In the genomic region with DNA sequence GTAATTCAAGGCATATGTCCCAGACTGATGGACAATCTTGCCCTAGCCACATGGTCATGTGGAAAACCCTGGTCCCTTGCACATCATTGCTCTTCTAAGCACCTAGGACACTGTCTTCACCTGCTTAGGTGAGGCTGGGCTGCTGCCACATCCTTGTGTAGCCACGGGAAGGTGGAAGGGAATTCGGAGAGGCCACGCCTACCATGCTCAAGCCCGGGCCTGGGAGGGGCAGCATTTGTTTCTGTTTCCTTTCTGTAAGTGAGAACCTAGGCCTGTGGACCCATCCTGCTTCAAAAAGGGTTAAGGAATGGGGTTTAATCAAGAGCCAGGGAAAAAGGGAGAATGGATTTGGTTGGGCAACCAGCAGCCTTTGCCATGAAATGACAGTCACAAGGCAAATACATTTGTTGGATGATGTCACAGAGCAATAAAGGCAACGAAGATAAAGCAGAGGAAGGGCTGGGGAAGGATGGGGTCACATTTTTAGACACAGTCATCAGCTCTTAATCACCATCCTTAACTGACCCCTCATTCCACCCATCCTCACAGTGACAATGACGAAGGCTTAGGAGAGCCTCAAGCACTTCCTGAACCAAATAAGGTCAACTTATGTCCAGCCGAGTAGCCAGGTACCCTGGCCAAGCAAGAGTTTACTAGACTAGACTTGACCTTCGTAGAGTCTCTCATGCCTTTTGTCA, we compare ENCODE assay signal across 28 cellular contexts. TPM values are rescaled to one million over a fixed set of nuclear protein-coding genes. Genes with fewer than 3 reads are reported as not detected.
DNase-seq lines count a peak whose midpoint lies in the region; ATAC-seq, FAIRE-seq and TF ChIP-seq lines count a peak whose summit lies in the region.
"Had no signal": no experiment of that assay in that cellular context is flagged by ENCODE, and none has a peak within 500 bp of the region (broad histone marks: within the 10 kb centered on the region; RNA-seq: fewer than 3 reads in every experiment).

No MANE protein-coding gene starts in this region.

- H3K27ac ChIP-seq in heart right ventricle = peak overlapping the region in 4 of 10 donors; percentile 44 to 81 (median 63)
- no peak overlapping the region for H3K27ac ChIP-seq in right atrium auricular region
- peak overlapping the region; percentile 38 for H3K27ac ChIP-seq in left ventricle myocardium inferior (replicated peaks)
- H3K27ac ChIP-seq: SK-N-MC had no signal

- intact Hi-C loops in heart right ventricle (cut with DNase I) (no loop called here), left ventricle myocardium inferior (cut with micrococcal nuclease) (no loop called here)

- H3K4me1 ChIP-seq in heart right ventricle = peaks cover 0 to 11% (median 0%) of the 10 kb centered on the region in 9 donors
- no peaks in the 10 kb centered on the region for H3K4me1 ChIP-seq in right atrium auricular region
- H3K4me1 ChIP-seq in left ventricle myocardium inferior = peaks cover 8% of the 10 kb centered on the region

- peak; percentile 50 for FAIRE-seq in urothelium cell line (lab: Jason Lieb, UNC)
- FAIRE-seq: G401.6, GM12892, HTR-8/SVneo had no signal

- WGBS in heart right ventricle, 2 donors = 39 to 45% methylated on average over 8 of the region's 8 CpGs

- ATAC-seq in heart right ventricle (peak in 7 of 8 donors; percentile 36 to 93 (median 64)), GM21381 (IDR thresholded peaks at IDR 0.05; ENCODE audit: unreplicated experiment) (no peak)
- ATAC-seq: CD8-positive, alpha-beta T cell had no signal

- H3K27me3 ChIP-seq in heart right ventricle = peaks cover 0 to 6% (median 0%) of the 10 kb centered on the region in 7 donors
- no peaks in the 10 kb centered on the region for H3K27me3 ChIP-seq in right atrium auricular region
- H3K27me3 ChIP-seq in left ventricle myocardium inferior (ENCODE audit: low read depth) = peaks cover 15% of the 10 kb centered on the region

- H3K36me3 ChIP-seq in heart right ventricle = no peaks in the 10 kb centered on the region
- no peaks in the 10 kb centered on the region for H3K36me3 ChIP-seq in right atrium auricular region
- no peaks in the 10 kb centered on the region for H3K36me3 ChIP-seq in left ventricle myocardium inferior

- DNase-seq in heart right ventricle = no peak
- no peak for DNase-seq in right atrium auricular region (ENCODE audit: low spot score)
- peak; percentile 85 for DNase-seq in M059J (ENCODE audit: low read depth)
- no peak for DNase-seq in left ventricle myocardium inferior
- DNase-seq in urothelium cell line (ENCODE audit: low spot score) = no peak
- no peak for DNase-seq in NCI-H187 treated with DMSO at 0.1 percent for 48 hours (lab: John Stamatoyannopoulos, UW)
- no peak for DNase-seq in HuH-7.5 (ENCODE audit: low spot score)
- DNase-seq: AML-193; C1 segment of cervical spinal cord; Calu3; CD8-positive, alpha-beta T cell; DMS153; GOT3; NCI-H1417; NCI-H1694 treated with DMSO at 0.1 percent for 48 hours; NCI-H446 treated with DMSO at 0.1 percent for 48 hours; NCI-H526 treated with DMSO at 0.1 percent for 48 hours; OCI-M1; SHP77 treated with DMSO at 0.1 percent for 48 hours had no signal

- peaks cover 0 to 10% (median 0%) of the 10 kb centered on the region in 11 donors for H3K9me3 ChIP-seq in heart right ventricle
- peaks cover 0 to 3% of the 10 kb centered on the region in 2 donors for H3K9me3 ChIP-seq in right atrium auricular region
- H3K9me3 ChIP-seq in left ventricle myocardium inferior (replicated peaks) = peaks cover 10% of the 10 kb centered on the region

- TF ChIP-seq CTCF in heart right ventricle (IDR thresholded peaks at IDR 0.05) = no peak
- TF ChIP-seq CTCF in right atrium auricular region (IDR thresholded peaks at IDR 0.05) = no peak
- TF ChIP-seq CTCF in left ventricle myocardium inferior (IDR thresholded peaks at IDR 0.05; ENCODE audit: borderline replicate concordance) = no peak

- H3K4me3 ChIP-seq in heart right ventricle (no peak overlapping the region), right atrium auricular region (no peak overlapping the region), left ventricle myocardium inferior (no peak overlapping the region)
- H3K4me3 ChIP-seq: SK-N-MC had no signal

RNA-seq across cellular contexts. Expression of a gene that starts 10.1 kb away (rescaled TPM):
- total RNA-seq in heart right ventricle = 1 to 10 TPM in 4 of 10 donors, under 1 TPM in 4, not detected in 2; 0.20 to 6.7 (median 0.96) TPM
- 1 to 10 TPM in 1 of 2 donors, under 1 TPM in 1; 0.15 to 4.3 TPM for polyA plus RNA-seq in heart right ventricle
- under 1 TPM in 1 of 2 donors, not detected in 1; 0.98 TPM for total RNA-seq in right atrium auricular region
- total RNA-seq in M059J (2014; rRNA removed; shearing (Covaris generic)) = 0.15 and 0.37 TPM in 2 replicates
- total RNA-seq in left ventricle myocardium inferior = 0.30 TPM
- total RNA-seq: A172; Calu3; CD8-positive, alpha-beta T cell; MCF 10A had no signal
- polyA plus RNA-seq: AG04450, IgD-negative memory B cell had no signal

RNA-seq across cellular contexts. Expression of a gene that starts 59.7 kb away (rescaled TPM):
- total RNA-seq in heart right ventricle (10 to 100 TPM; 13.7 to 51.6 (median 27.9) TPM), right atrium auricular region (10 to 100 TPM; 17.3 to 28.9 TPM), left ventricle myocardium inferior (16.7 TPM)
- 100 to 1,000 TPM in 1 of 2 donors, 1 to 10 TPM in 1; 4.4 to 165 TPM for polyA plus RNA-seq in heart right ventricle
- 2.0 and 4.1 TPM in 2 replicates for total RNA-seq in M059J (2014; rRNA removed; shearing (Covaris generic))
- total RNA-seq: A172; Calu3; CD8-positive, alpha-beta T cell had no signal
- polyA plus RNA-seq: IgD-negative memory B cell had no signal
